In genomic region chr6:42454428-42454791, GRCh38 we compare ENCODE assay signal across 1 cellular context.
TF ChIP-seq lines count a peak whose summit lies in the region.

No MANE protein-coding gene starts in this region.

TF ChIP-seq in HepG2, 621 proteins besides CTCF, POLR2A, EP300 and RAD21 (continued from another document):
- TF ChIP-seq ZNF574 (CRISPR knock-in tag; IDR thresholded peaks at IDR 0.05) (no peak), TMF1 (CRISPR knock-in tag; IDR thresholded peaks at IDR 0.05; ENCODE audit: low read depth) (no peak), HOXA7 (CRISPR knock-in tag; IDR thresholded peaks at IDR 0.05) (no peak), TP53 (CRISPR knock-in tag; conservative IDR thresholded peaks at IDR 0.05) (no peak)
